Comparison of ENCODE assay signal across 17 cellular contexts in genomic region chr11:129949976-129950318, GRCh38. TPM values are rescaled to one million over a fixed set of nuclear protein-coding genes. Genes with fewer than 3 reads are reported as not detected.
DNase-seq lines count a peak whose midpoint lies in the region; ATAC-seq and TF ChIP-seq lines count a peak whose summit lies in the region.
"Had no signal": no experiment of that assay in that cellular context is flagged by ENCODE, and none has a peak within 500 bp of the region (broad histone marks: within the 10 kb centered on the region; RNA-seq: fewer than 3 reads in every experiment).

No MANE protein-coding gene starts in this region.

- H3K4me1 ChIP-seq in KMS-11 (ENCODE audit: low read depth, poor library complexity, severe bottlenecking) (peaks cover 64% of the 10 kb centered on the region), neuronal stem cell (ENCODE audit: control insufficient read depth in 2 of 2, insufficient read depth in 1 of 2, low read depth in 1 of 2, low read length in 2 of 2) (peaks cover 1 to 5% of the 10 kb centered on the region in 2 donors), ascending aorta (no peaks in the 10 kb centered on the region)

- ATAC-seq in GM21528 (IDR thresholded peaks at IDR 0.05; ENCODE audit: low FRiP score, unreplicated experiment) (no peak), HG02571 (IDR thresholded peaks at IDR 0.05; ENCODE audit: unreplicated experiment) (no peak), GM19452 (IDR thresholded peaks at IDR 0.05; ENCODE audit: unreplicated experiment) (no peak)
- ATAC-seq: GM12878, HCT116, Panc1 had no signal

- H3K4me3 Mint-ChIP-seq in brain, result no peak overlapping the region
- H3K4me3 Mint-ChIP-seq: CD4-positive, alpha-beta memory T cell; GM23338 had no signal

- no peak overlapping the region for H2AK5ac ChIP-seq in neuronal stem cell (ENCODE audit: low read depth, low read length)

- intact Hi-C loops in ascending aorta (cut with DNase I), result no loop called here

- no peak overlapping the region for H3K14ac ChIP-seq in neuronal stem cell (ENCODE audit: low read length)

- H4K8ac ChIP-seq in neuronal stem cell (ENCODE audit: low read depth, low read length), result no peak overlapping the region

- TF ChIP-seq CTCF in KMS-11 (conservative IDR thresholded peaks at IDR 0.05; ENCODE audit: low read depth, low read length) (no peak), brain (conservative IDR thresholded peaks at IDR 0.05) (no peak), ascending aorta (IDR thresholded peaks at IDR 0.05) (no peak)

- H3K4ac ChIP-seq in neuronal stem cell (ENCODE audit: low read length), result no peak overlapping the region

- no peak overlapping the region for H2BK120ac ChIP-seq in neuronal stem cell (ENCODE audit: low read depth, low read length)

- no CpG with 5 or more reads among the region's 6 CpGs for WGBS in neuronal stem cell (ENCODE audit: extremely low coverage in 2 of 2, insufficient read length in 2 of 2, insufficient replicate concordance in 1 of 2), 2 donors

- H2BK5ac ChIP-seq in neuronal stem cell (ENCODE audit: low read length), result no peak overlapping the region

- H3K36me3 ChIP-seq in KMS-11 (ENCODE audit: insufficient read depth), result no peaks in the 10 kb centered on the region
- peaks cover 6 to 21% of the 10 kb centered on the region in 2 donors for H3K36me3 ChIP-seq in neuronal stem cell (replicated peaks in 1 of 2; ENCODE audit: control insufficient read depth in 2 of 2, insufficient read depth in 2 of 2, low read length in 2 of 2)
- H3K36me3 ChIP-seq in ascending aorta, result peaks cover 10 to 11% of the 10 kb centered on the region in 2 donors

- H2AFZ ChIP-seq in KMS-11 (ENCODE audit: low read depth) (no peak overlapping the region), neuronal stem cell (ENCODE audit: low read length) (peak overlapping the region; percentile 44)
- H2AFZ ChIP-seq: GM23338 had no signal

- no peaks in the 10 kb centered on the region for H3K9me3 ChIP-seq in neuronal stem cell (replicated peaks in 1 of 2; ENCODE audit: control insufficient read depth in 2 of 2, insufficient read depth in 1 of 2, low read depth in 1 of 2, low read length in 2 of 2)
- H3K9me3 ChIP-seq in ascending aorta, result no peaks in the 10 kb centered on the region

- H3K36me3 Mint-ChIP-seq in brain, result peaks cover 28% of the 10 kb centered on the region

- no peak overlapping the region for H3K4me3 ChIP-seq in KMS-11 (IDR thresholded peaks at IDR 0.05; ENCODE audit: insufficient read depth, low read depth, low read length)
- H3K4me3 ChIP-seq in neuronal stem cell (ENCODE audit: low read length in 2 of 2), result no peak overlapping the region
- H3K4me3 ChIP-seq in ascending aorta, result no peak overlapping the region
- H3K4me3 ChIP-seq: GM12878, GM23338 had no signal

- no peak overlapping the region for H2BK12ac ChIP-seq in neuronal stem cell (ENCODE audit: low read length)

- no peaks in the 10 kb centered on the region for H3K79me1 ChIP-seq in neuronal stem cell (ENCODE audit: low read depth, low read length)

- H3K9ac ChIP-seq in KMS-11 (no peak overlapping the region), neuronal stem cell (ENCODE audit: low read depth, low read length, poor library complexity) (no peak overlapping the region)

- no peaks in the 10 kb centered on the region for H4K20me1 ChIP-seq in KMS-11 (ENCODE audit: insufficient read depth)

- H3K4me2 ChIP-seq in KMS-11 (peak overlapping the region; percentile 48; the same call in 1 of the 2 replicates), neuronal stem cell (ENCODE audit: insufficient read depth, low read length, poor library complexity, severe bottlenecking) (no peak overlapping the region)
- H3K4me2 ChIP-seq: GM23338 had no signal

- no peaks in the 10 kb centered on the region for H3K27me3 Mint-ChIP-seq in brain
- H3K27me3 Mint-ChIP-seq: CD4-positive, alpha-beta memory T cell had no signal

- H3K27me3 ChIP-seq in KMS-11 (ENCODE audit: insufficient read depth, low read depth), result no peaks in the 10 kb centered on the region
- no peaks in the 10 kb centered on the region for H3K27me3 ChIP-seq in neuronal stem cell (ENCODE audit: control insufficient read depth in 3 of 3, insufficient read depth in 3 of 3, low read depth in 1 of 3, low read length in 3 of 3)
- no peaks in the 10 kb centered on the region for H3K27me3 ChIP-seq in ascending aorta

- H3K4me1 Mint-ChIP-seq in brain, result peaks cover 41% of the 10 kb centered on the region
- H3K4me1 Mint-ChIP-seq: CD4-positive, alpha-beta memory T cell had no signal

- no peak overlapping the region for H3K23ac ChIP-seq in neuronal stem cell (ENCODE audit: low read depth, low read length, poor library complexity)

- no peak overlapping the region for H4K91ac ChIP-seq in neuronal stem cell (ENCODE audit: low read depth, low read length, poor library complexity)

- peak overlapping the region; percentile 71; the same call in 1 of the 2 replicates for H3K27ac ChIP-seq in KMS-11
- H3K27ac ChIP-seq in neuronal stem cell (replicated peaks; ENCODE audit: low read length), result no peak overlapping the region
- no peak overlapping the region for H3K27ac ChIP-seq in ascending aorta

- H3K9me3 Mint-ChIP-seq in brain, result no peaks in the 10 kb centered on the region
- H3K9me3 Mint-ChIP-seq: CD4-positive, alpha-beta memory T cell; GM23338 had no signal

- H3K18ac ChIP-seq in neuronal stem cell (ENCODE audit: low read length), result no peak overlapping the region

- H2BK15ac ChIP-seq in neuronal stem cell (ENCODE audit: low read length), result no peak overlapping the region

- H3K27ac Mint-ChIP-seq in brain, result peak overlapping the region in 4 of 5 experiments; percentile 81 to 93 (median 87)
- H3K27ac Mint-ChIP-seq: CD4-positive, alpha-beta memory T cell; GM23338 had no signal

- DNase-seq in neuronal stem cell (ENCODE audit: low spot score) (no peak), ascending aorta (ENCODE audit: low spot score in 2 of 2) (no peak)
- DNase-seq: ACHN; CD4-positive, alpha-beta memory T cell; DMS79; NCI-H1436 treated with DMSO at 0.1 percent for 48 hours; NCI-H2081; NCI-H774 had no signal

- no peaks in the 10 kb centered on the region for H3K79me2 ChIP-seq in KMS-11 (ENCODE audit: insufficient read depth, low read depth)

RNA-seq across cellular contexts. Expression of gene PRDM10, which starts 52.7 kb away (rescaled TPM):
- 6.6 TPM for polyA plus RNA-seq in brain (ENCODE audit: insufficient read depth, low read depth, low replicate concordance)
- polyA plus RNA-seq in neuronal stem cell (2013, experiment 1 of 2), result 4.6 TPM
- 4.9 TPM for polyA plus RNA-seq in neuronal stem cell (2013, experiment 2 of 2)
- total RNA-seq in ascending aorta, result 48.1 TPM

RNA-seq across cellular contexts. Expression of gene NFRKB, which starts 54.6 kb away (rescaled TPM):
- polyA plus RNA-seq in brain (ENCODE audit: insufficient read depth, low read depth, low replicate concordance), result 22.7 TPM
- polyA plus RNA-seq in neuronal stem cell (2013, experiment 1 of 2), result 22.1 TPM
- polyA plus RNA-seq in neuronal stem cell (2013, experiment 2 of 2), result 21.5 TPM
- total RNA-seq in ascending aorta, result 6.9 TPM
